ENCODE assay signal across 8 cellular contexts in the genomic region with DNA sequence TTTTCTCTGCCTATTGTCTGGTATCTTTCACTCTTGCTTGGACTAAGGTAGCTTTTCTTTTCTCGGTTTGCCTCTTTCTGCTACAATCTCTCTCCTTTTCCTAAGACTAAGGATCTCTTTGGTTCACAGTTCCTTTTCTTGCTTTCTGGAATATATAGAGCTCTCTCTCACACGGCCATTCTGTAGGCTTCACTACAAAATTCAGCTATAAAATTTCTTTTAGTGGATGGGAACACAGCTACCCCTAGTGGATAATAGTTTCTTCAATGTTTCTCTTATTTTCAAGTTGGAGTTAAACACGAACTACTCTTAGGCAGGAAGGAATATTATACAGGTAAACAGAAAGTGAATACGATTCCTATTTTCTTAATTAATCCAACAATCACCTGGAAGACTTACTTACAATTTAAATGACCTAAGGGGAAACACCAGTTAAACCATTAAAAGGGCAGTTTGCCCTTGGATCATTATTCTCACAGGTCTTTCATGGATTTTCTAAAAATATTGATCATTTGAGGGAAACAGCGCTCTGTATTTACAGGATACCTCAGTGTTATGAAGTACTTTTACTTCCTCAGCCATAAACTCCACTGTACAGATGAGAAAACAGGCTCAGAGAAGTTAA.
DNase-seq lines count a peak whose midpoint lies in the region; ATAC-seq and TF ChIP-seq lines count a peak whose summit lies in the region.

No MANE protein-coding gene starts in this region.

- no peak overlapping the region for H3K27ac ChIP-seq in left ventricle myocardium inferior (replicated peaks)

- H3K4me1 ChIP-seq in left ventricle myocardium inferior: no peaks in the 10 kb centered on the region

- no peak overlapping the region for H3K4me3 ChIP-seq in left ventricle myocardium inferior
- H3K4me3 ChIP-seq in fibroblast of villous mesenchyme (ENCODE audit: low read depth, low read length): no peak overlapping the region

- no peak overlapping the region for H3K4me3 Mint-ChIP-seq in stimulated activated naive B cell treated with anti-CD40 and anti-IgM and Interleukin-4, amounts not matched to agents 10 μg/mL and 1 μg/mL and 100 μg/mL, for 72 hours

- DNase-seq in left ventricle myocardium inferior (no peak), left ventricle myocardium superior (no peak), OCI-M1 (lab: John Stamatoyannopoulos, UW) (peak; percentile 83), fibroblast of villous mesenchyme (ENCODE audit: low read depth) (no peak), NCI-H1092 treated with DMSO at 0.1 percent for 48 hours (lab: John Stamatoyannopoulos, UW) (no peak), hepatic stellate cell (ENCODE audit: low spot score) (no peak)
- no peak for DNase-seq in stimulated activated naive B cell treated with anti-CD40 and anti-IgM and Interleukin-4, amounts not matched to agents 10 μg/mL and 1 μg/mL and 100 μg/mL, for 72 hours

- H3K4me1 Mint-ChIP-seq in stimulated activated naive B cell treated with anti-CD40 and anti-IgM and Interleukin-4, amounts not matched to agents 10 μg/mL and 1 μg/mL and 100 μg/mL, for 72 hours: no peaks in the 10 kb centered on the region

- ATAC-seq in left ventricle myocardium superior: no peak
- no peak for ATAC-seq in HG02970 (IDR thresholded peaks at IDR 0.05; ENCODE audit: low FRiP score, unreplicated experiment)
- no peak for ATAC-seq in stimulated activated naive B cell treated with anti-CD40 and anti-IgM and Interleukin-4, amounts not matched to agents 10 μg/mL and 1 μg/mL and 100 μg/mL, for 72 hours (replicated peaks)

- no peaks in the 10 kb centered on the region for H3K36me3 Mint-ChIP-seq in stimulated activated naive B cell treated with anti-CD40 and anti-IgM and Interleukin-4, amounts not matched to agents 10 μg/mL and 1 μg/mL and 100 μg/mL, for 72 hours

- H3K27me3 ChIP-seq in left ventricle myocardium inferior (ENCODE audit: low read depth): no peaks in the 10 kb centered on the region

- H3K27ac Mint-ChIP-seq in stimulated activated naive B cell treated with anti-CD40 and anti-IgM and Interleukin-4, amounts not matched to agents 10 μg/mL and 1 μg/mL and 100 μg/mL, for 72 hours: no peak overlapping the region

- H3K9me3 ChIP-seq in left ventricle myocardium inferior (replicated peaks): no peaks in the 10 kb centered on the region

- intact Hi-C loops in left ventricle myocardium inferior (cut with micrococcal nuclease) (no loop called here), left ventricle myocardium superior (cut with micrococcal nuclease) (no loop called here)

- TF ChIP-seq CTCF in left ventricle myocardium inferior (IDR thresholded peaks at IDR 0.05; ENCODE audit: borderline replicate concordance): peak; percentile 53
- peak; percentile 41 for TF ChIP-seq CTCF in fibroblast of villous mesenchyme (IDR thresholded peaks at IDR 0.05; ENCODE audit: insufficient read depth, low read depth, low read length)

- H3K36me3 ChIP-seq in left ventricle myocardium inferior: no peaks in the 10 kb centered on the region

- no peaks in the 10 kb centered on the region for H3K27me3 Mint-ChIP-seq in stimulated activated naive B cell treated with anti-CD40 and anti-IgM and Interleukin-4, amounts not matched to agents 10 μg/mL and 1 μg/mL and 100 μg/mL, for 72 hours

- no peaks in the 10 kb centered on the region for H3K9me3 Mint-ChIP-seq in stimulated activated naive B cell treated with anti-CD40 and anti-IgM and Interleukin-4, amounts not matched to agents 10 μg/mL and 1 μg/mL and 100 μg/mL, for 72 hours
